In genomic region chr17:38930782-38931181, GRCh38 we compare ENCODE assay signal across 12 cellular contexts. TPM values are rescaled to one million over a fixed set of nuclear protein-coding genes. Genes with fewer than 3 reads are reported as not detected.
"Had no signal": no experiment of that assay in that cellular context is flagged by ENCODE, and none has a peak within 500 bp of the region (broad histone marks: within the 10 kb centered on the region; RNA-seq: fewer than 3 reads in every experiment).

No MANE protein-coding gene starts in this region.

RNA-seq across cellular contexts. Expression of gene FBXO47, which starts 36.4 kb away (rescaled TPM):
- total RNA-seq: activated T-helper 17 cell treated with anti-CD3 and anti-CD28 coated beads, Interleukin-2, amount 50 U/mL, for 72 hours; activated T-helper 2 cell treated with anti-CD3 and anti-CD28 coated beads, Interferon-gamma antibody, Interleukin-2, Interleukin-4, amounts not matched to agents 10 μg/mL and 5 μg/mL and 100 μg/mL, durations not matched to agents 14 hours and 24 hours and 36 hours; adrenal gland; aorta; ascending aorta; astrocyte; body of pancreas; breast epithelium; bronchial epithelial cell; cardiac muscle cell; cardiac septum; cerebellum had no signal
- polyA plus RNA-seq: adrenal gland, aorta, cardiac muscle cell had no signal
